ENCODE assay signal across 1 cellular context in genomic region chr13:52599853-52600603, GRCh38.
TF ChIP-seq lines count a peak whose summit lies in the region.

No MANE protein-coding gene starts in this region.

TF ChIP-seq in WTC11, 78 proteins besides CTCF, POLR2A, EP300 and RAD21 (continued from another document):
- TF ChIP-seq E2F1 (CRISPR knock-in tag; IDR thresholded peaks at IDR 0.05) = no peak
- peak; percentile 72; the same call in 1 of the 2 replicates for TF ChIP-seq TEAD1 (CRISPR knock-in tag; IDR thresholded peaks at IDR 0.05)
- TF ChIP-seq IRF1 (CRISPR knock-in tag; IDR thresholded peaks at IDR 0.05) = no peak
- no peak for TF ChIP-seq JAZF1 (CRISPR knock-in tag; IDR thresholded peaks at IDR 0.05)
- TF ChIP-seq JUN (CRISPR knock-in tag; IDR thresholded peaks at IDR 0.05) = no peak
- TF ChIP-seq MXD4 (CRISPR knock-in tag; IDR thresholded peaks at IDR 0.05; ENCODE audit: borderline replicate concordance) = no peak
- no peak for TF ChIP-seq ELF4 (CRISPR knock-in tag; IDR thresholded peaks at IDR 0.05; ENCODE audit: low read depth)
- TF ChIP-seq GRHL2 (CRISPR knock-in tag; IDR thresholded peaks at IDR 0.05; ENCODE audit: insufficient replicate concordance, severe bottlenecking) = no peak
- no peak for TF ChIP-seq ZNF232 (CRISPR knock-in tag; IDR thresholded peaks at IDR 0.05)
- TF ChIP-seq, protein P1, sequence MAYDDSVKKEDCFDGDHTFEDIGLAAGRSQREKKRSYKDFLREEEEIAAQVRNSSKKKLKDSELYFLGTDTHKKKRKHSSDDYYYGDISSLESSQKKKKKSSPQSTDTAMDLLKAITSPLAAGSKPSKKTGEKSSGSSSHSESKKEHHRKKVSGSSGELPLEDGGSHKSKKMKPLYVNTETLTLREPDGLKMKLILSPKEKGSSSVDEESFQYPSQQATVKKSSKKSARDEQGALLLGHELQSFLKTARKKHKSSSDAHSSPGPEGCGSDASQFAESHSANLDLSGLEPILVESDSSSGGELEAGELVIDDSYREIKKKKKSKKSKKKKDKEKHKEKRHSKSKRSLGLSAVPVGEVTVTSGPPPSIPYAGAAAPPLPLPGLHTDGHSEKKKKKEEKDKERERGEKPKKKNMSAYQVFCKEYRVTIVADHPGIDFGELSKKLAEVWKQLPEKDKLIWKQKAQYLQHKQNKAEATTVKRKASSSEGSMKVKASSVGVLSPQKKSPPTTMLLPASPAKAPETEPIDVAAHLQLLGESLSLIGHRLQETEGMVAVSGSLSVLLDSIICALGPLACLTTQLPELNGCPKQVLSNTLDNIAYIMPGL (CRISPR knock-in tag; IDR thresholded peaks at IDR 0.05) = peak; percentile 49; the same call in 1 of the 2 replicates
- TF ChIP-seq KAT7 (CRISPR knock-in tag; IDR thresholded peaks at IDR 0.05; ENCODE audit: borderline replicate concordance) = peak; percentile 97
- no peak for TF ChIP-seq FOXP4 (CRISPR knock-in tag; IDR thresholded peaks at IDR 0.05)
- no peak for TF ChIP-seq ZBTB43 (CRISPR knock-in tag; IDR thresholded peaks at IDR 0.05)
- TF ChIP-seq OVOL2 (CRISPR knock-in tag; IDR thresholded peaks at IDR 0.05; ENCODE audit: borderline replicate concordance) = no peak
- peak; percentile 77; the same call in 1 of the 2 replicates for TF ChIP-seq MAX (CRISPR knock-in tag; IDR thresholded peaks at IDR 0.05)
- TF ChIP-seq NFATC4 (CRISPR knock-in tag; IDR thresholded peaks at IDR 0.05) = no peak
- TF ChIP-seq, protein P2, sequence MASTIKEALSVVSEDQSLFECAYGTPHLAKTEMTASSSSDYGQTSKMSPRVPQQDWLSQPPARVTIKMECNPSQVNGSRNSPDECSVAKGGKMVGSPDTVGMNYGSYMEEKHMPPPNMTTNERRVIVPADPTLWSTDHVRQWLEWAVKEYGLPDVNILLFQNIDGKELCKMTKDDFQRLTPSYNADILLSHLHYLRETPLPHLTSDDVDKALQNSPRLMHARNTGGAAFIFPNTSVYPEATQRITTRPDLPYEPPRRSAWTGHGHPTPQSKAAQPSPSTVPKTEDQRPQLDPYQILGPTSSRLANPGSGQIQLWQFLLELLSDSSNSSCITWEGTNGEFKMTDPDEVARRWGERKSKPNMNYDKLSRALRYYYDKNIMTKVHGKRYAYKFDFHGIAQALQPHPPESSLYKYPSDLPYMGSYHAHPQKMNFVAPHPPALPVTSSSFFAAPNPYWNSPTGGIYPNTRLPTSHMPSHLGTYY (CRISPR knock-in tag; IDR thresholded peaks at IDR 0.05) = no peak
- TF ChIP-seq PRRX2 (CRISPR knock-in tag; IDR thresholded peaks at IDR 0.05) = no peak
- TF ChIP-seq TCF7 (CRISPR knock-in tag; IDR thresholded peaks at IDR 0.05; ENCODE audit: low read depth) = peak; percentile 29; the same call in 1 of the 2 replicates
- TF ChIP-seq EMX1 (CRISPR knock-in tag; IDR thresholded peaks at IDR 0.05) = no peak
- no peak for TF ChIP-seq ZNF281 (CRISPR knock-in tag; IDR thresholded peaks at IDR 0.05)
- TF ChIP-seq, protein P3, sequence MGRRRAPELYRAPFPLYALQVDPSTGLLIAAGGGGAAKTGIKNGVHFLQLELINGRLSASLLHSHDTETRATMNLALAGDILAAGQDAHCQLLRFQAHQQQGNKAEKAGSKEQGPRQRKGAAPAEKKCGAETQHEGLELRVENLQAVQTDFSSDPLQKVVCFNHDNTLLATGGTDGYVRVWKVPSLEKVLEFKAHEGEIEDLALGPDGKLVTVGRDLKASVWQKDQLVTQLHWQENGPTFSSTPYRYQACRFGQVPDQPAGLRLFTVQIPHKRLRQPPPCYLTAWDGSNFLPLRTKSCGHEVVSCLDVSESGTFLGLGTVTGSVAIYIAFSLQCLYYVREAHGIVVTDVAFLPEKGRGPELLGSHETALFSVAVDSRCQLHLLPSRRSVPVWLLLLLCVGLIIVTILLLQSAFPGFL (CRISPR knock-in tag; IDR thresholded peaks at IDR 0.05; ENCODE audit: borderline replicate concordance) = no peak
